Comparison of ENCODE assay signal across 15 cellular contexts in genomic region chr17:7130626-7131467, GRCh38. TPM values are rescaled to one million over a fixed set of nuclear protein-coding genes. Genes with fewer than 3 reads are reported as not detected.
DNase-seq lines count a peak whose midpoint lies in the region; ATAC-seq and TF ChIP-seq lines count a peak whose summit lies in the region.
"Had no signal": no experiment of that assay in that cellular context is flagged by ENCODE, and none has a peak within 500 bp of the region (broad histone marks: within the 10 kb centered on the region; RNA-seq: fewer than 3 reads in every experiment).

No MANE protein-coding gene starts in this region.

- intact Hi-C loops in Panc1 (cut with micrococcal nuclease; ENCODE audit: unreplicated experiment) (no loop called here), colonic mucosa (cut with DNase I) (no loop called here)

- POLR2A ChIA-PET in SK-N-SH (lab: Yijun Ruan, JAX) = no interaction called here
- POLR2A ChIA-PET in Panc1 (lab: Charles Lee) = no interaction called here

- H3K36me3 ChIP-seq in SK-N-SH (replicated peaks in 1 of 2; ENCODE audit: control insufficient read depth in 1 of 2, insufficient read depth in 2 of 2, low read length in 1 of 2) (no peaks in the 10 kb centered on the region), Panc1 (ENCODE audit: control insufficient read depth, insufficient read depth, low read length) (no peaks in the 10 kb centered on the region), iPS-18a (ENCODE audit: control insufficient read depth, low read depth, low read length) (no peaks in the 10 kb centered on the region), colonic mucosa (no peaks in the 10 kb centered on the region)
- H3K36me3 ChIP-seq: uterus had no signal

- no peaks in the 10 kb centered on the region for H3F3A ChIP-seq in SK-N-SH (replicated peaks; ENCODE audit: insufficient read depth)

- no peak overlapping the region for H3K9ac ChIP-seq in SK-N-SH
- no peak overlapping the region for H3K9ac ChIP-seq in iPS-18a (ENCODE audit: low read length)
- no peak overlapping the region for H3K9ac ChIP-seq in colonic mucosa (ENCODE audit: low read depth in 2 of 2, low read length in 2 of 2)

- TF ChIP-seq CTCF in SK-N-SH (IDR thresholded peaks at IDR 0.05) (no peak), Panc1 (IDR thresholded peaks at IDR 0.05) (no peak), colonic mucosa (IDR thresholded peaks at IDR 0.05) (no peak)

- H3K27me3 ChIP-seq in SK-N-SH (ENCODE audit: insufficient read depth) (peaks cover 81% of the 10 kb centered on the region), Panc1 (ENCODE audit: control insufficient read depth, insufficient read depth, low read length) (no peaks in the 10 kb centered on the region), iPS-18a (ENCODE audit: control insufficient read depth, insufficient read depth, low read length) (peaks cover 3% of the 10 kb centered on the region), colonic mucosa (no peaks in the 10 kb centered on the region)
- H3K27me3 ChIP-seq: uterus had no signal

- peaks cover 21% of the 10 kb centered on the region for H3K27me3 Mint-ChIP-seq in stimulated activated memory B cell treated with anti-CD40 and anti-IgM and Interleukin-4, amounts not matched to agents 10 μg/mL and 1 μg/mL and 100 μg/mL, for 72 hours

- H3K4me3 Mint-ChIP-seq in stimulated activated memory B cell treated with anti-CD40 and anti-IgM and Interleukin-4, amounts not matched to agents 10 μg/mL and 1 μg/mL and 100 μg/mL, for 72 hours = no peak overlapping the region
- H3K4me3 Mint-ChIP-seq: central memory CD8-positive, alpha-beta T cell had no signal

- H3K4me3 ChIP-seq in SK-N-SH (ENCODE audit: low read depth in 2 of 2, low read length in 1 of 2) (no peak overlapping the region), Panc1 (ENCODE audit: low read depth in 2 of 2, low read length in 2 of 2) (no peak overlapping the region), iPS-18a (ENCODE audit: low read length) (no peak overlapping the region), colonic mucosa (no peak overlapping the region)
- H3K4me3 ChIP-seq: uterus had no signal

- no TSS peak for BruUV-seq in Panc1 (replicated peaks; lab: Mats Ljungman, UMichigan)

- CTCF ChIA-PET in SK-N-SH (lab: Yijun Ruan, JAX) = interaction anchor here (1.3 to 3.2 kb wide), 4 partner anchors 13 to 85 kb away, joined by 4 to 13 read pairs (median 8); no protein-coding TSS in a partner anchor
- CTCF ChIA-PET in Panc1 (lab: Charles Lee) = interaction anchor here (0.7 to 1.0 kb wide), 2 partner anchors 80 to 85 kb away, joined by 3 to 6 read pairs; no protein-coding TSS in a partner anchor

- no peaks in the 10 kb centered on the region for H3K9me3 ChIP-seq in SK-N-SH
- H3K9me3 ChIP-seq in Panc1 (ENCODE audit: control insufficient read depth, insufficient read depth, low read depth, low read length) = no peaks in the 10 kb centered on the region
- no peaks in the 10 kb centered on the region for H3K9me3 ChIP-seq in iPS-18a (ENCODE audit: control insufficient read depth, low read depth, low read length)
- no peaks in the 10 kb centered on the region for H3K9me3 ChIP-seq in colonic mucosa
- H3K9me3 ChIP-seq: uterus had no signal

- no peaks in the 10 kb centered on the region for H3K9me2 ChIP-seq in SK-N-SH

- TF ChIP-seq EP300 in SK-N-SH (IDR thresholded peaks at IDR 0.05; ENCODE audit: borderline replicate concordance in 1 of 2, low read depth in 1 of 2, low read length in 1 of 2) = no peak

- ATAC-seq in SK-N-SH treated with all-trans-retinoic acid at 6 μM for 48 hours = peak; percentile 34; the same call in 1 of the 3 replicates
- ATAC-seq in Panc1 = 0 out of 2 replicates have a peak, but pooled peaks have one; percentile 51
- ATAC-seq in stimulated activated memory B cell treated with anti-CD40 and anti-IgM and Interleukin-4, amounts not matched to agents 10 μg/mL and 1 μg/mL and 100 μg/mL, for 72 hours = no peak
- no peak for ATAC-seq in GM21825 (IDR thresholded peaks at IDR 0.05; ENCODE audit: unreplicated experiment)

- no peak overlapping the region for H2AFZ ChIP-seq in SK-N-SH (ENCODE audit: low read depth)

- H4K20me1 ChIP-seq in SK-N-SH (ENCODE audit: insufficient read depth) = no peaks in the 10 kb centered on the region

- 34% methylated on average over 12 of the region's 12 CpGs for WGBS in SK-N-SH (ENCODE audit: low lambda C conversion rate)

- peak overlapping the region; percentile 66 for H3K27ac Mint-ChIP-seq in stimulated activated memory B cell treated with anti-CD40 and anti-IgM and Interleukin-4, amounts not matched to agents 10 μg/mL and 1 μg/mL and 100 μg/mL, for 72 hours

- H3K9me3 Mint-ChIP-seq in stimulated activated memory B cell treated with anti-CD40 and anti-IgM and Interleukin-4, amounts not matched to agents 10 μg/mL and 1 μg/mL and 100 μg/mL, for 72 hours = no peaks in the 10 kb centered on the region
- H3K9me3 Mint-ChIP-seq: central memory CD8-positive, alpha-beta T cell had no signal

- DNase-seq in SK-N-SH (no peak), Panc1 (ENCODE audit: low read depth, low spot score) (no peak), colonic mucosa (no peak), DMS79 treated with DMSO at 0.1 percent for 48 hours (lab: John Stamatoyannopoulos, UW) (no peak)
- DNase-seq: activated T-cell treated with anti-CD3 and anti-CD28 coated beads for 4 hours, NCI-H446 treated with DMSO at 0.1 percent for 48 hours, uterus had no signal

- peaks cover 39% of the 10 kb centered on the region for H3K4me1 Mint-ChIP-seq in stimulated activated memory B cell treated with anti-CD40 and anti-IgM and Interleukin-4, amounts not matched to agents 10 μg/mL and 1 μg/mL and 100 μg/mL, for 72 hours

- H3K79me2 ChIP-seq in SK-N-SH (ENCODE audit: insufficient read depth) = no peaks in the 10 kb centered on the region

- H3K4me2 ChIP-seq in SK-N-SH = no peak overlapping the region

- H3K27ac ChIP-seq in SK-N-SH (ENCODE audit: low read depth in 2 of 2, low read length in 1 of 2) (no peak overlapping the region), Panc1 (ENCODE audit: low read length) (peak overlapping the region; percentile 29; the same call in 1 of the 2 replicates), iPS-18a (ENCODE audit: low read length) (peak overlapping the region; percentile 38), colonic mucosa (no peak overlapping the region)
- H3K27ac ChIP-seq: uterus had no signal

- no peak for TF ChIP-seq RAD21 in SK-N-SH (IDR thresholded peaks at IDR 0.05; ENCODE audit: low read length)

- in situ Hi-C loops in Panc1 (cut with HindIII; ENCODE audit: low pct_unique_long_range_greater_than_20kb, low sequenced_read_pairs) = no loop called here

- no peaks in the 10 kb centered on the region for H3K36me3 Mint-ChIP-seq in stimulated activated memory B cell treated with anti-CD40 and anti-IgM and Interleukin-4, amounts not matched to agents 10 μg/mL and 1 μg/mL and 100 μg/mL, for 72 hours

- no peaks in the 10 kb centered on the region for H3K4me1 ChIP-seq in SK-N-SH (ENCODE audit: control insufficient read depth in 1 of 2, insufficient read depth in 2 of 2, low read depth in 1 of 2, low read length in 1 of 2)
- H3K4me1 ChIP-seq in Panc1 (ENCODE audit: control insufficient read depth, insufficient read depth, low read length) = no peaks in the 10 kb centered on the region; the same call in 1 of the 2 replicates
- H3K4me1 ChIP-seq in iPS-18a (ENCODE audit: control insufficient read depth, low read depth, low read length) = peaks cover 33% of the 10 kb centered on the region
- no peaks in the 10 kb centered on the region for H3K4me1 ChIP-seq in colonic mucosa
- H3K4me1 ChIP-seq: uterus had no signal

TF ChIP-seq in SK-N-SH treated with all-trans-retinoic acid at 6 μM for 48 hours, 23 proteins besides CTCF, POLR2A, EP300 and RAD21 (continues in another document):
- TF ChIP-seq ESRRG (CRISPR knock-in tag; IDR thresholded peaks at IDR 0.05) = no peak

TF ChIP-seq in SK-N-SH, 30 proteins besides CTCF, POLR2A, EP300 and RAD21:
- TF ChIP-seq USF1 (IDR thresholded peaks at IDR 0.05; ENCODE audit: borderline replicate concordance, low read depth) (no peak), JUND (IDR thresholded peaks at IDR 0.05) (no peak), RFX5 (IDR thresholded peaks at IDR 0.05; ENCODE audit: low read length) (no peak), FOXM1 (IDR thresholded peaks at IDR 0.05; ENCODE audit: low read depth) (no peak), TCF12 (IDR thresholded peaks at IDR 0.05) (no peak), NFIC (IDR thresholded peaks at IDR 0.05; ENCODE audit: borderline replicate concordance) (no peak), GABPA (IDR thresholded peaks at IDR 0.05; ENCODE audit: low read depth) (no peak), ELF1 (IDR thresholded peaks at IDR 0.05) (no peak), MXI1 (IDR thresholded peaks at IDR 0.05; ENCODE audit: low read depth, low read length) (no peak), MAX (IDR thresholded peaks at IDR 0.05; ENCODE audit: low read depth) (no peak)

RNA-seq across cellular contexts. Expression of gene ASGR2, which starts 16.2 kb away (rescaled TPM):
- polyA plus RNA-seq in SK-N-SH (2012; rRNA removed) = not detected in 2 replicates
- polyA plus RNA-seq in SK-N-SH (2012; cell fraction: cytosol; rRNA removed) = not detected in 2 replicates
- not detected in 2 replicates for polyA plus RNA-seq in SK-N-SH (2012; cell fraction: nucleus; rRNA removed)
- total RNA-seq in Panc1 (2021; ENCODE audit: unreplicated experiment) (0.21 TPM), colonic mucosa (under 1 TPM; 0.45 to 0.49 TPM)
- polyA plus RNA-seq in Panc1 (2012; ENCODE audit: insufficient read length) = not detected
- total RNA-seq: HT1080; T-helper 2 cell treated with Interferon-gamma antibody and Interleukin-4, amounts not matched to agents 100 ng/mL and 5 ng/mL, for 36 hours; uterus had no signal
- polyA plus RNA-seq: AG04450 had no signal

RNA-seq across cellular contexts. Expression of gene ASGR1, which starts 48.3 kb away (rescaled TPM):
- polyA plus RNA-seq in SK-N-SH (2012; rRNA removed) = 2.0 and 2.1 TPM in 2 replicates
- 0.46 and 0.73 TPM in 2 replicates for polyA plus RNA-seq in SK-N-SH (2012; cell fraction: cytosol; rRNA removed)
- 14.5 and 19.7 TPM in 2 replicates for polyA plus RNA-seq in SK-N-SH (2012; cell fraction: nucleus; rRNA removed)
- 1.3 TPM for total RNA-seq in Panc1 (2021; ENCODE audit: unreplicated experiment)
- polyA plus RNA-seq in Panc1 (2012; ENCODE audit: insufficient read length) = 1.9 TPM
- total RNA-seq in colonic mucosa = 1 to 10 TPM in 1 of 2 donors, under 1 TPM in 1; 0.47 to 1.1 TPM

RNA-seq across cellular contexts. Expression of gene CLEC10A, which starts 50.8 kb away (rescaled TPM):
- polyA plus RNA-seq in SK-N-SH (2012; rRNA removed) = not detected in 2 replicates
- not detected in 2 replicates for polyA plus RNA-seq in SK-N-SH (2012; cell fraction: cytosol; rRNA removed)
- polyA plus RNA-seq in SK-N-SH (2012; cell fraction: nucleus; rRNA removed) = not detected in 2 replicates
- total RNA-seq in Panc1 (2021; ENCODE audit: unreplicated experiment) (not detected), colonic mucosa (1 to 10 TPM in 1 of 2 donors, under 1 TPM in 1; 0.96 to 9.7 TPM)
- not detected for polyA plus RNA-seq in Panc1 (2012; ENCODE audit: insufficient read length)
- total RNA-seq: HT1080; T-helper 2 cell treated with Interferon-gamma antibody and Interleukin-4, amounts not matched to agents 100 ng/mL and 5 ng/mL, for 36 hours had no signal
- polyA plus RNA-seq: AG04450 had no signal

Comparison
In these comparisons a context has a peak if more than half of its experiments do, and no peak if none do; other contexts are left out.
1. ATAC-seq: peak in SK-N-SH treated with all-trans-retinoic acid at 6 μM for 48 hours (single experiment) and Panc1 (single experiment); none in stimulated activated memory B cell treated with anti-CD40 and anti-IgM and Interleukin-4, amounts not matched to agents 10 μg/mL and 1 μg/mL and 100 μg/mL, for 72 hours (single experiment) and GM21825 (single experiment).
2. H3K27ac ChIP-seq: peak in Panc1 (single experiment) and iPS-18a (single experiment); none in SK-N-SH (0 of 2) and colonic mucosa (single experiment).